Comparison of ENCODE assay signal across 25 cellular contexts in genomic region chr2:41504532-41504931, GRCh38.
DNase-seq lines count a peak whose midpoint lies in the region; ATAC-seq, FAIRE-seq and TF ChIP-seq lines count a peak whose summit lies in the region.
"Had no signal": no experiment of that assay in that cellular context is flagged by ENCODE, and none has a peak within 500 bp of the region (broad histone marks: within the 10 kb centered on the region; RNA-seq: fewer than 3 reads in every experiment).

No MANE protein-coding gene starts in this region.

- no peaks in the 10 kb centered on the region for H3K79me2 ChIP-seq in HepG2 (ENCODE audit: insufficient read depth, low read length)
- H3K79me2 ChIP-seq in K562 (ENCODE audit: control insufficient read depth, insufficient read depth, low read length) = no peaks in the 10 kb centered on the region

- no peaks in the 10 kb centered on the region for H3K36me3 Mint-ChIP-seq in activated CD4-positive, alpha-beta T cell treated with anti-CD3 and anti-CD28 coated beads for 36 hours (ENCODE audit: low read depth)
- H3K36me3 Mint-ChIP-seq: CD14-positive monocyte; CD4-positive, alpha-beta memory T cell; CD4-positive, CD25-positive, alpha-beta regulatory T cell; CD8-positive, alpha-beta memory T cell had no signal

- H3K36me3 ChIP-seq in HepG2 (replicated peaks in 1 of 2; ENCODE audit: control insufficient read depth in 1 of 2, insufficient read depth in 2 of 2, low read length in 2 of 2) (no peaks in the 10 kb centered on the region), right lobe of liver (no peaks in the 10 kb centered on the region), K562 (ENCODE audit: control insufficient read depth, insufficient read depth, low read length) (no peaks in the 10 kb centered on the region), upper lobe of left lung (no peaks in the 10 kb centered on the region)
- H3K36me3 ChIP-seq: BE2C, BLaER1 had no signal

- H3K4me3 ChIP-seq in HepG2 (replicated peaks in 1 of 3; ENCODE audit: insufficient read depth in 1 of 3, low read depth in 2 of 3, low read length in 3 of 3) (no peak overlapping the region), right lobe of liver (no peak overlapping the region), K562 (no peak overlapping the region), upper lobe of left lung (no peak overlapping the region)
- H3K4me3 ChIP-seq: BLaER1, GM12878 had no signal

- H3K4me1 Mint-ChIP-seq in activated CD4-positive, alpha-beta T cell treated with anti-CD3 and anti-CD28 coated beads for 36 hours = no peaks in the 10 kb centered on the region
- H3K4me1 Mint-ChIP-seq: CD14-positive monocyte; CD4-positive, alpha-beta memory T cell; CD4-positive, CD25-positive, alpha-beta regulatory T cell; CD8-positive, alpha-beta memory T cell had no signal

- BruUV-seq in HepG2 (replicated peaks; lab: Mats Ljungman, UMichigan) = no TSS peak
- no TSS peak for BruUV-seq in K562 (replicated peaks; lab: Mats Ljungman, UMichigan)

- POLR2A ChIA-PET in HepG2 (lab: Yijun Ruan, JAX) = no interaction called here
- POLR2A ChIA-PET in K562 (lab: Yijun Ruan, JAX) = no interaction called here
- POLR2A ChIA-PET in activated CD4-positive, alpha-beta T cell treated with anti-CD3 and anti-CD28 coated beads for 36 hours (lab: Charles Lee) = no interaction called here

- H3K27ac ChIP-seq in HepG2 (ENCODE audit: extremely low read length, insufficient read depth, low read length) (no peak overlapping the region), right lobe of liver (no peak overlapping the region), K562 (ENCODE audit: extremely low read depth, low read depth, low read length) (no peak overlapping the region), upper lobe of left lung (no peak overlapping the region)
- H3K27ac ChIP-seq: 22Rv1, BLaER1 had no signal

- in situ Hi-C loops in HepG2 (cut with HindIII; ENCODE audit: extremely low pct_ligation_motif_present, low pct_unique_long_range_greater_than_20kb) (no loop called here), K562 (cut with MboI) (no loop called here)

- H3K27me3 ChIP-seq in HepG2 (ENCODE audit: control insufficient read depth in 1 of 2, insufficient read depth in 2 of 2, low read length in 2 of 2) (no peaks in the 10 kb centered on the region), right lobe of liver (no peaks in the 10 kb centered on the region), K562 (ENCODE audit: control insufficient read depth in 2 of 2, insufficient read depth in 2 of 2, low read length in 2 of 2) (no peaks in the 10 kb centered on the region), upper lobe of left lung (no peaks in the 10 kb centered on the region)
- H3K27me3 ChIP-seq: BLaER1 had no signal

- no peak overlapping the region for H3K27ac Mint-ChIP-seq in activated CD4-positive, alpha-beta T cell treated with anti-CD3 and anti-CD28 coated beads for 36 hours
- H3K27ac Mint-ChIP-seq: CD14-positive monocyte; CD4-positive, alpha-beta memory T cell; CD4-positive, CD25-positive, alpha-beta regulatory T cell; CD8-positive, alpha-beta memory T cell had no signal

- TF ChIP-seq CTCF in HepG2 (CRISPR knock-in tag; IDR thresholded peaks at IDR 0.05) = no peak
- no peak for TF ChIP-seq CTCF in right lobe of liver (IDR thresholded peaks at IDR 0.05)
- no peak for TF ChIP-seq CTCF in K562 (IDR thresholded peaks at IDR 0.05 in 2 of 3, conservative IDR thresholded peaks at IDR 0.05 in 1 of 3; ENCODE audit: insufficient read depth in 2 of 3, low read depth in 1 of 3, low read length in 3 of 3)
- TF ChIP-seq CTCF in upper lobe of left lung (IDR thresholded peaks at IDR 0.05) = no peak

- no peak for TF ChIP-seq EP300 in HepG2 (IDR thresholded peaks at IDR 0.05; ENCODE audit: low read depth in 2 of 2, low read length in 2 of 2)
- no peak for TF ChIP-seq EP300 in HepG2 (CRISPR knock-in tag; IDR thresholded peaks at IDR 0.05; ENCODE audit: borderline replicate concordance)
- no peak for TF ChIP-seq EP300 in K562 (IDR thresholded peaks at IDR 0.05; ENCODE audit: low read length)
- no peak for TF ChIP-seq EP300 in upper lobe of left lung (IDR thresholded peaks at IDR 0.05)

- H4K20me1 ChIP-seq in HepG2 (ENCODE audit: insufficient read depth, low read length) = no peaks in the 10 kb centered on the region
- no peaks in the 10 kb centered on the region for H4K20me1 ChIP-seq in K562 (replicated peaks; ENCODE audit: control insufficient read depth, insufficient read depth, low read length)
- H4K20me1 ChIP-seq: BLaER1 had no signal

- H3K4me3 Mint-ChIP-seq in activated CD4-positive, alpha-beta T cell treated with anti-CD3 and anti-CD28 coated beads for 36 hours = no peak overlapping the region
- H3K4me3 Mint-ChIP-seq: CD14-positive monocyte; CD4-positive, alpha-beta memory T cell; CD4-positive, CD25-positive, alpha-beta regulatory T cell; CD8-positive, alpha-beta memory T cell had no signal

- DNase-seq in HepG2 (ENCODE audit: low spot score) = no peak
- DNase-seq in right lobe of liver = no peak
- DNase-seq in K562 (ENCODE audit: extremely low read depth in 1 of 4, low spot score in 3 of 4) = no peak
- no peak for DNase-seq in activated CD4-positive, alpha-beta T cell treated with anti-CD3 and anti-CD28 coated beads for 36 hours
- no peak for DNase-seq in upper lobe of left lung
- DNase-seq: ACHN; BE2C; C1 segment of cervical spinal cord; CD4-positive, alpha-beta memory T cell; CD4-positive, CD25-positive, alpha-beta regulatory T cell; CD8-positive, alpha-beta memory T cell; COR-L47; DMS 273 treated with DMSO at 0.1 percent for 48 hours; DMS153; DMS53; DMS79; DND-41; EL; GDM1 had no signal

- ATAC-seq in HepG2 = no peak
- no peak for ATAC-seq in right lobe of liver
- ATAC-seq in K562 = no peak
- ATAC-seq in activated CD4-positive, alpha-beta T cell treated with anti-CD3 and anti-CD28 coated beads for 36 hours = no peak
- no peak for ATAC-seq in upper lobe of left lung (ENCODE audit: low FRiP score in 2 of 2)
- ATAC-seq: GM12878 had no signal

- H3K27me3 Mint-ChIP-seq in activated CD4-positive, alpha-beta T cell treated with anti-CD3 and anti-CD28 coated beads for 36 hours = no peaks in the 10 kb centered on the region
- H3K27me3 Mint-ChIP-seq: CD4-positive, alpha-beta memory T cell; CD4-positive, CD25-positive, alpha-beta regulatory T cell; CD8-positive, alpha-beta memory T cell had no signal

- H3K9me1 ChIP-seq in K562 (ENCODE audit: control insufficient read depth, insufficient read depth, low read length) = no peaks in the 10 kb centered on the region

- peaks cover 7% of the 10 kb centered on the region for H3K9me3 Mint-ChIP-seq in activated CD4-positive, alpha-beta T cell treated with anti-CD3 and anti-CD28 coated beads for 36 hours (ENCODE audit: low read depth)

- TF ChIP-seq RAD21 in HepG2 (CRISPR knock-in tag; IDR thresholded peaks at IDR 0.05) (no peak), K562 (CRISPR knock-in tag; conservative IDR thresholded peaks at IDR 0.05 in 1 of 2, IDR thresholded peaks at IDR 0.05 in 1 of 2) (no peak)

- CTCF ChIA-PET in HepG2 (lab: Yijun Ruan, JAX; ENCODE audit: low intra/inter-chr PET ratio, low total read pairs) (no interaction called here), K562 (lab: Yijun Ruan, JAX; ENCODE audit: low intra/inter-chr PET ratio) (no interaction called here)
- CTCF ChIA-PET in activated CD4-positive, alpha-beta T cell treated with anti-CD3 and anti-CD28 coated beads for 36 hours (lab: Charles Lee) = interaction anchor here (0.5 kb wide), 1 partner anchor 602 kb away, joined by 4 read pairs; no protein-coding TSS in a partner anchor

- WGBS in HepG2 (ENCODE audit: low lambda C conversion rate) = 0% methylated on average over 2 of the region's 2 CpGs
- WGBS in right lobe of liver (ENCODE audit: insufficient coverage, low coverage, low lambda C conversion rate, missing lambda C conversion rate) = 25% methylated on average over 2 of the region's 2 CpGs
- WGBS in K562 (ENCODE audit: insufficient coverage, low coverage, missing lambda C conversion rate) = 0% methylated on average over 2 of the region's 2 CpGs
- WGBS in upper lobe of left lung, 2 donors = 77 to 84% methylated on average over 2 of the region's 2 CpGs

- H3K9ac ChIP-seq in HepG2 (ENCODE audit: insufficient read depth, low read depth, low read length) (no peak overlapping the region), K562 (ENCODE audit: insufficient read depth in 1 of 2, low read depth in 2 of 2, low read length in 2 of 2) (no peak overlapping the region)
- H3K9ac ChIP-seq: BLaER1 had no signal

- H3K4me2 ChIP-seq in HepG2 (ENCODE audit: low read depth, low read length) (no peak overlapping the region), K562 (ENCODE audit: insufficient read depth, low read length) (no peak overlapping the region)
- H3K4me2 ChIP-seq: BLaER1 had no signal

- peaks cover 31% of the 10 kb centered on the region for H3K9me3 ChIP-seq in HepG2 (ENCODE audit: low read length)
- H3K9me3 ChIP-seq in right lobe of liver = no peaks in the 10 kb centered on the region
- no peaks in the 10 kb centered on the region for H3K9me3 ChIP-seq in K562 (replicated peaks; ENCODE audit: control insufficient read depth, insufficient read depth, low read depth, low read length)
- peaks cover 0 to 22% (median 5%) of the 10 kb centered on the region in 4 donors for H3K9me3 ChIP-seq in upper lobe of left lung
- H3K9me3 ChIP-seq: BE2C had no signal

- intact Hi-C loops in HepG2 (cut with micrococcal nuclease; ENCODE audit: unreplicated experiment) = no loop called here
- intact Hi-C loops in right lobe of liver (cut with DNase I) = no loop called here
- intact Hi-C loops in K562 (cut with micrococcal nuclease) = no loop called here
- intact Hi-C loops in activated CD4-positive, alpha-beta T cell treated with anti-CD3 and anti-CD28 coated beads for 36 hours (cut with DNase I, micrococcal nuclease) = no loop called here

- no peak overlapping the region for H2AFZ ChIP-seq in HepG2 (ENCODE audit: low read length)
- no peak overlapping the region for H2AFZ ChIP-seq in K562 (ENCODE audit: low read depth, low read length)

- TF ChIP-seq POLR2A in HepG2 (IDR thresholded peaks at IDR 0.05; ENCODE audit: insufficient read depth in 1 of 2, low read depth in 2 of 2, low read length in 2 of 2) = no peak
- no peak for TF ChIP-seq POLR2A in right lobe of liver (IDR thresholded peaks at IDR 0.05)
- no peak for TF ChIP-seq POLR2A in K562 (conservative IDR thresholded peaks at IDR 0.05)
- no peak for TF ChIP-seq POLR2A in upper lobe of left lung (IDR thresholded peaks at IDR 0.05)

- no peak for FAIRE-seq in HepG2 (lab: Jason Lieb, UNC)
- FAIRE-seq in K562 (lab: Jason Lieb, UNC) = no peak
- FAIRE-seq: GM12878, GM12892, GM18507 had no signal

- H3K4me1 ChIP-seq in HepG2 (ENCODE audit: insufficient read depth, low read length) (no peaks in the 10 kb centered on the region), right lobe of liver (no peaks in the 10 kb centered on the region), K562 (replicated peaks in 1 of 2; ENCODE audit: control insufficient read depth in 2 of 2, insufficient read depth in 2 of 2, low read length in 2 of 2) (no peaks in the 10 kb centered on the region), upper lobe of left lung (no peaks in the 10 kb centered on the region)
- H3K4me1 ChIP-seq: BE2C had no signal

TF ChIP-seq in HepG2, 621 proteins besides CTCF, POLR2A, EP300 and RAD21 (continues in another document):
- TF ChIP-seq CC2D1A (CRISPR knock-in tag; IDR thresholded peaks at IDR 0.05) (no peak), NFE2L1 (CRISPR knock-in tag; IDR thresholded peaks at IDR 0.05; ENCODE audit: borderline replicate concordance) (no peak)

Comparison
In these comparisons a context has a peak if more than half of its experiments do, and no peak if none do; other contexts are left out.
1. Of the 241 proteins assayed by ChIP-seq in both HepG2 and K562: peak only in HepG2: none; only in K562: MAFG; in both: MAFF and MAFK; in neither: 238.